1 cellular context compared by ENCODE assay signal in the genomic region with DNA sequence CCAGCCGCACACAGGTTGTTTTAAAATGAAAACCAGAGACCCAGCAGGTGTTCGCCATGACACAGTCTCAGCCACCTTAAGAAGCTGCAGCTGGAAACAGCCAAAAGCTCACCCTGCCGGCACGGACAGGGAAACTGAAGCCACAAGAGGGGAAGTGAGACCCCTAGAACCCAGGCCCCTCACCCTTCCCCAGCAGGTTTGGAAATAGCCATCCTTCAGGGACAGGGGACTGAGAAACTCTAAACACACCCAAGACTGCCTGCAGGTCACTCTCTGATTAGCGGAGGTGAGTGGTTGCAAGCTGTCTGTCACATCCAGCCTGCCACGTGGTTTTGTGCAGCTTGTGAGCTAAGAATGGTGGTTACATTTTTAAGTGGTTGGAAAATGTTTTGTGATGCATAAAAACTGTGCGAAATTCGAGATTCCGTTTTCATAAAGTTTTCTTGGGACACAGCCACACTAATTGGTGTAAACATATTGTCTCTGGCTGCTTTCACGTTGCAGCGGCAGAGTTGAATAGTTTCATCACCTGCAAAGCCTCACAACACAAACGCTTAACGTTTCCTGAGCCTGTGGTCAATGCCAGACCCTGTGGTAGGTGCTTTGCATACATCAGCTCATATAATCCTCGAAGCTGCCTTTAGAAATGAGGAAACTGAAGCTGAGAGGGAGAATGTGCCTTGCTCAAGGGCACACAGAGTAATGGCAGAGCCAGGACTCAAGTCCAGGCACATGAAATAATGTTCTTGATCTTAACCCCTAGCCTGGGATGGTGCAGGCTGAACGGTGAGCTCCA.
TF ChIP-seq lines count a peak whose summit lies in the region.

No MANE protein-coding gene starts in this region.

TF ChIP-seq in IMR-90, 13 proteins besides CTCF, POLR2A, EP300 and RAD21:
- no peak for TF ChIP-seq RFX5 (IDR thresholded peaks at IDR 0.05; ENCODE audit: low read depth, low read length)
- TF ChIP-seq, protein P1, sequence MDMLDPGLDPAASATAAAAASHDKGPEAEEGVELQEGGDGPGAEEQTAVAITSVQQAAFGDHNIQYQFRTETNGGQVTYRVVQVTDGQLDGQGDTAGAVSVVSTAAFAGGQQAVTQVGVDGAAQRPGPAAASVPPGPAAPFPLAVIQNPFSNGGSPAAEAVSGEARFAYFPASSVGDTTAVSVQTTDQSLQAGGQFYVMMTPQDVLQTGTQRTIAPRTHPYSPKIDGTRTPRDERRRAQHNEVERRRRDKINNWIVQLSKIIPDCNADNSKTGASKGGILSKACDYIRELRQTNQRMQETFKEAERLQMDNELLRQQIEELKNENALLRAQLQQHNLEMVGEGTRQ (IDR thresholded peaks at IDR 0.05; ENCODE audit: low read depth, low read length), result 0 out of 2 replicates have a peak, but pooled peaks have one; percentile 13
TF ChIP-seq in IMR-90: peak in this region for 1.
